Comparison of ENCODE assay signal across 4 cellular contexts in the genomic region with DNA sequence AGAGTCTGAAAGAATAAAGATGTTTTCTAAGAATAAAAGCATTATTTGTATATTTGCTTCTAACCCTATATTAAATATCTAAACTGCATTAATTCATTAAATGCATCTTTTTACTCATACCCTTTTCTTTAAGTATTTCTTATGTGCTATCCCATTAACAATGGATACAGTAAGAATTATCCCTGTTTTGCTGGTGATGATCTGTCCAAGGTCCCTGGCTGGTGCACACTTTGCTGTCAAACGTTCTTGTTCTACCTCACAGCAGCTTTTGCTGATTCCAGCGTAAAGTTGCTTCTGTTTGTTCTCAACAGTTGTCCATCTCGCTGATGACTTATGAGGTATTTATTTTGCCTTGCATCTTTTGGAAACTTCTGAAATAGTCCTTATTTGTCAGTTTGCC.
TF ChIP-seq lines count a peak whose summit lies in the region.

No MANE protein-coding gene starts in this region.

TF ChIP-seq in SK-N-SH, 30 proteins besides CTCF, POLR2A, EP300 and RAD21 (continued from another document):
- TF ChIP-seq, protein P1, sequence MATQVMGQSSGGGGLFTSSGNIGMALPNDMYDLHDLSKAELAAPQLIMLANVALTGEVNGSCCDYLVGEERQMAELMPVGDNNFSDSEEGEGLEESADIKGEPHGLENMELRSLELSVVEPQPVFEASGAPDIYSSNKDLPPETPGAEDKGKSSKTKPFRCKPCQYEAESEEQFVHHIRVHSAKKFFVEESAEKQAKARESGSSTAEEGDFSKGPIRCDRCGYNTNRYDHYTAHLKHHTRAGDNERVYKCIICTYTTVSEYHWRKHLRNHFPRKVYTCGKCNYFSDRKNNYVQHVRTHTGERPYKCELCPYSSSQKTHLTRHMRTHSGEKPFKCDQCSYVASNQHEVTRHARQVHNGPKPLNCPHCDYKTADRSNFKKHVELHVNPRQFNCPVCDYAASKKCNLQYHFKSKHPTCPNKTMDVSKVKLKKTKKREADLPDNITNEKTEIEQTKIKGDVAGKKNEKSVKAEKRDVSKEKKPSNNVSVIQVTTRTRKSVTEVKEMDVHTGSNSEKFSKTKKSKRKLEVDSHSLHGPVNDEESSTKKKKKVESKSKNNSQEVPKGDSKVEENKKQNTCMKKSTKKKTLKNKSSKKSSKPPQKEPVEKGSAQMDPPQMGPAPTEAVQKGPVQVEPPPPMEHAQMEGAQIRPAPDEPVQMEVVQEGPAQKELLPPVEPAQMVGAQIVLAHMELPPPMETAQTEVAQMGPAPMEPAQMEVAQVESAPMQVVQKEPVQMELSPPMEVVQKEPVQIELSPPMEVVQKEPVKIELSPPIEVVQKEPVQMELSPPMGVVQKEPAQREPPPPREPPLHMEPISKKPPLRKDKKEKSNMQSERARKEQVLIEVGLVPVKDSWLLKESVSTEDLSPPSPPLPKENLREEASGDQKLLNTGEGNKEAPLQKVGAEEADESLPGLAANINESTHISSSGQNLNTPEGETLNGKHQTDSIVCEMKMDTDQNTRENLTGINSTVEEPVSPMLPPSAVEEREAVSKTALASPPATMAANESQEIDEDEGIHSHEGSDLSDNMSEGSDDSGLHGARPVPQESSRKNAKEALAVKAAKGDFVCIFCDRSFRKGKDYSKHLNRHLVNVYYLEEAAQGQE (IDR thresholded peaks at IDR 0.05; ENCODE audit: low read depth, low read length) = peak; percentile 70; the same call in 1 of the 2 replicates

TF ChIP-seq in SK-N-SH treated with all-trans-retinoic acid at 6 μM for 48 hours, 23 proteins besides CTCF, POLR2A, EP300 and RAD21 (continued from another document):
- TF ChIP-seq ZFP3 (CRISPR knock-in tag; IDR thresholded peaks at IDR 0.05) = no peak
- TF ChIP-seq, protein P2, sequence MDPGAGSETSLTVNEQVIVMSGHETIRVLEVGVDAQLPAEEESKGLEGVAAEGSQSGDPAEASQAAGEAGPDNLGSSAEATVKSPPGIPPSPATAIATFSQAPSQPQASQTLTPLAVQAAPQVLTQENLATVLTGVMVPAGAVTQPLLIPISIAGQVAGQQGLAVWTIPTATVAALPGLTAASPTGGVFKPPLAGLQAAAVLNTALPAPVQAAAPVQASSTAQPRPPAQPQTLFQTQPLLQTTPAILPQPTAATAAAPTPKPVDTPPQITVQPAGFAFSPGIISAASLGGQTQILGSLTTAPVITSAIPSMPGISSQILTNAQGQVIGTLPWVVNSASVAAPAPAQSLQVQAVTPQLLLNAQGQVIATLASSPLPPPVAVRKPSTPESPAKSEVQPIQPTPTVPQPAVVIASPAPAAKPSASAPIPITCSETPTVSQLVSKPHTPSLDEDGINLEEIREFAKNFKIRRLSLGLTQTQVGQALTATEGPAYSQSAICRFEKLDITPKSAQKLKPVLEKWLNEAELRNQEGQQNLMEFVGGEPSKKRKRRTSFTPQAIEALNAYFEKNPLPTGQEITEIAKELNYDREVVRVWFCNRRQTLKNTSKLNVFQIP (CRISPR knock-in tag; IDR thresholded peaks at IDR 0.05; ENCODE audit: borderline replicate concordance, low read depth) = no peak
- no peak for TF ChIP-seq ZNF8 (CRISPR knock-in tag; IDR thresholded peaks at IDR 0.05)
- TF ChIP-seq ISL1 (CRISPR knock-in tag; IDR thresholded peaks at IDR 0.05) = no peak
- no peak for TF ChIP-seq RARB (CRISPR knock-in tag; IDR thresholded peaks at IDR 0.05)
- no peak for TF ChIP-seq ZNF565 (CRISPR knock-in tag; conservative IDR thresholded peaks at IDR 0.05; ENCODE audit: low read depth)
- TF ChIP-seq ESRRG (CRISPR knock-in tag; IDR thresholded peaks at IDR 0.05) = no peak
- TF ChIP-seq TCF4 (CRISPR knock-in tag; IDR thresholded peaks at IDR 0.05; ENCODE audit: borderline replicate concordance) = no peak
- TF ChIP-seq ARNTL (CRISPR knock-in tag; IDR thresholded peaks at IDR 0.05; ENCODE audit: borderline replicate concordance, low read depth) = no peak
- TF ChIP-seq, protein P3, sequence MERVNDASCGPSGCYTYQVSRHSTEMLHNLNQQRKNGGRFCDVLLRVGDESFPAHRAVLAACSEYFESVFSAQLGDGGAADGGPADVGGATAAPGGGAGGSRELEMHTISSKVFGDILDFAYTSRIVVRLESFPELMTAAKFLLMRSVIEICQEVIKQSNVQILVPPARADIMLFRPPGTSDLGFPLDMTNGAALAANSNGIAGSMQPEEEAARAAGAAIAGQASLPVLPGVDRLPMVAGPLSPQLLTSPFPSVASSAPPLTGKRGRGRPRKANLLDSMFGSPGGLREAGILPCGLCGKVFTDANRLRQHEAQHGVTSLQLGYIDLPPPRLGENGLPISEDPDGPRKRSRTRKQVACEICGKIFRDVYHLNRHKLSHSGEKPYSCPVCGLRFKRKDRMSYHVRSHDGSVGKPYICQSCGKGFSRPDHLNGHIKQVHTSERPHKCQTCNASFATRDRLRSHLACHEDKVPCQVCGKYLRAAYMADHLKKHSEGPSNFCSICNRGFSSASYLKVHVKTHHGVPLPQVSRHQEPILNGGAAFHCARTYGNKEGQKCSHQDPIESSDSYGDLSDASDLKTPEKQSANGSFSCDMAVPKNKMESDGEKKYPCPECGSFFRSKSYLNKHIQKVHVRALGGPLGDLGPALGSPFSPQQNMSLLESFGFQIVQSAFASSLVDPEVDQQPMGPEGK (CRISPR knock-in tag; IDR thresholded peaks at IDR 0.05; ENCODE audit: borderline replicate concordance) = no peak

TF ChIP-seq in HEK293, 187 proteins besides CTCF, POLR2A, EP300 and RAD21:
- TF ChIP-seq, protein P1 (tag by site-specific recombination; IDR thresholded peaks at IDR 0.05) = peak; percentile 67; the same call in 1 of the 2 replicates
- no peak for TF ChIP-seq ZNF558 (tag by site-specific recombination; IDR thresholded peaks at IDR 0.05)
- no peak for TF ChIP-seq ZNF324 (tag by site-specific recombination; IDR thresholded peaks at IDR 0.05)
- no peak for TF ChIP-seq ZNF654 (tag by site-specific recombination; IDR thresholded peaks at IDR 0.05; ENCODE audit: low read depth)
- no peak for TF ChIP-seq ZNF214 (tag by site-specific recombination; IDR thresholded peaks at IDR 0.05; ENCODE audit: borderline replicate concordance)
TF ChIP-seq in HEK293: peak in this region for 1.

TF ChIP-seq in Ishikawa, 13 proteins besides CTCF, POLR2A, EP300 and RAD21:
- TF ChIP-seq, protein P1 (IDR thresholded peaks at IDR 0.05; ENCODE audit: low read depth) = peak; percentile 37; the same call in 1 of the 2 replicates
- no peak for TF ChIP-seq NFIC (IDR thresholded peaks at IDR 0.05)
- TF ChIP-seq TAF1 (IDR thresholded peaks at IDR 0.05; ENCODE audit: low read depth) = no peak
